In genomic region chr1:155139895-155140629, GRCh38 we compare ENCODE assay signal across 7 cellular contexts.
DNase-seq lines count a peak whose midpoint lies in the region; ATAC-seq and TF ChIP-seq lines count a peak whose summit lies in the region.

Gene DPM3, minus strand, starts transcription at chr1:155140531. Its CDS starts 291 bp downstream, at chr1:155140240.

- peak within 1 kb of the TSS; percentile 82 for H3K9ac ChIP-seq in iPS-20b (ENCODE audit: low read depth, low read length)

- 0 out of 2 replicates have a peak, but pooled peaks cover 3% of the 10 kb centered on the region for H3K4me1 ChIP-seq in iPS-20b (ENCODE audit: insufficient read depth, low read length)

- H3K36me3 ChIP-seq in iPS-20b (ENCODE audit: insufficient read depth, low read depth, low read length) = peaks cover 9% of the 10 kb centered on the region

- peak; percentile 58 for ATAC-seq in GM18511 (IDR thresholded peaks at IDR 0.05; ENCODE audit: unreplicated experiment)
- ATAC-seq in HG03064 (IDR thresholded peaks at IDR 0.05; ENCODE audit: low read depth, unreplicated experiment) = peak; percentile 48

- DNase-seq in NCI-H2196 (lab: John Stamatoyannopoulos, UW; ENCODE audit: unreplicated experiment) (peak; percentile 87), T47D (ENCODE audit: low read depth in 1 of 2, low spot score in 1 of 2) (peak; percentile 77 to 90)

- H3K4me3 ChIP-seq in iPS-20b (ENCODE audit: low read length) = peak within 1 kb of the TSS; percentile 84
- H3K4me3 ChIP-seq in skin epidermis = peak within 1 kb of the TSS; percentile 67 to 95 (median 77)

- in situ Hi-C loops in T47D (cut with HindIII; ENCODE audit: low pct_unique_long_range_greater_than_20kb, low sequenced_read_pairs) = no loop called here

- H3K27me3 ChIP-seq in iPS-20b (ENCODE audit: insufficient read depth, low read length) = peaks cover 5% of the 10 kb centered on the region

- H3K27ac ChIP-seq in VCaP (peak within 1 kb of the TSS; percentile 88), iPS-20b (ENCODE audit: low read length) (no peak within 1 kb of the TSS), skin epidermis (peak within 1 kb of the TSS; percentile 35 to 96 (median 90))

- H3K9me3 ChIP-seq in iPS-20b (ENCODE audit: insufficient read depth, low read depth, low read length) = no peaks in the 10 kb centered on the region

- no peak for TF ChIP-seq CTCF in VCaP (conservative IDR thresholded peaks at IDR 0.05)
